26 cellular contexts compared by ENCODE assay signal in the genomic region with DNA sequence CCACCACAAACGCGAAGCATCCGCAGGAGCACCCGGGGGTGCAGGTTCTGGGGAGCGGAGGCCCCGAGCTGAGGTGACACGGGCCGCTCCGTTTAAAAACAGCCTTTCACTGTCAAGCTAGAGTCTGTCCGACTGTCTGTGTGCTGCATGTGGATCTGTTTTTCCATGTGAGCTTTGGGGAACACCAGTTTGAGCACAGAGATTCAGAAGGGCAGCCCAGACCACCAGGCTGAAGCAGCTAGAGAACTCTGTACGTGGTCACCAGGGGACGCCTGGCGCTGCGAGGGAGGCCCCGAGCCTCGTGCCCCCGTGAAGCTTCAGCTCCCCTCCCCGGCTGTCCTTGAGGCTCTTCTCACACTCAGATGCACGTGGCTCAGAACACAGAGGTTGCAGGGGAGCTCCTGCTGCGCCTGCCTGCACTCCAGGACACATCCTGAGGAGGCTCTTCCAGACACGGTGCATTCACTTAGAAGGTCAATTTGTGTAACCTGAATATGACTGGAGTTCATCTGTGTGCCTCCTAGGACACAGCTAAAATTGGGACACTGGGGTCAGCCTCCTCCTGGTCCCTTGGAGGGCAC.
"Had no signal": no experiment of that assay in that cellular context is flagged by ENCODE, and none has a peak within 500 bp of the region (broad histone marks: within the 10 kb centered on the region; RNA-seq: fewer than 3 reads in every experiment).

No MANE protein-coding gene starts in this region.

- H3K4me3 Mint-ChIP-seq: activated B cell treated with CpG ODN at 0.5 μM for 24 hours; activated CD4-positive, alpha-beta T cell treated with anti-CD3 and anti-CD28 coated beads, Interleukin-2, amount 10 ng/mL, durations not matched to agents 24 days and 14 days; activated CD8-positive, alpha-beta memory T cell treated with anti-CD3 and anti-CD28 coated beads, Interleukin-2, amount 10 ng/mL, durations not matched to agents 7 days and 5 days; activated naive CD8-positive, alpha-beta T cell treated with anti-CD3 and anti-CD28 coated beads, Interleukin-2, amount 50 U/mL, for 24 hours; activated T-cell treated with anti-CD3 and anti-CD28 coated beads, Interleukin-2, amount 50 U/mL, for 4 hours; T-helper 1 cell treated with Interleukin-12 subunit alpha and Interleukin-12 subunit beta and Interleukin-4 antibody, amounts not matched to agents 30 μg/mL and 1 μg/mL, for 36 hours had no signal

- ATAC-seq: activated CD8-positive, alpha-beta memory T cell treated with anti-CD3 and anti-CD28 coated beads, Interleukin-2, amount 10 ng/mL, durations not matched to agents 7 days and 5 days; activated naive CD4-positive, alpha-beta T cell treated with anti-CD3 and anti-CD28 coated beads, Interleukin-2, amount 50 U/mL, for 72 hours; activated naive CD8-positive, alpha-beta T cell treated with anti-CD3 and anti-CD28 coated beads, Interleukin-2, amount 50 U/mL, for 24 hours; activated T-cell treated with anti-CD3 and anti-CD28 coated beads, Interleukin-2, amount 50 U/mL, for 4 hours; body of pancreas had no signal

- H3K36me3 Mint-ChIP-seq: activated CD8-positive, alpha-beta memory T cell treated with anti-CD3 and anti-CD28 coated beads, Interleukin-2, amount 10 ng/mL, durations not matched to agents 7 days and 5 days; activated naive CD4-positive, alpha-beta T cell treated with anti-CD3 and anti-CD28 coated beads, Interleukin-2, amount 50 U/mL, for 72 hours had no signal

- DNase-seq: activated B cell treated with CpG ODN at 0.5 μM for 24 hours; activated CD4-positive, alpha-beta T cell treated with anti-CD3 and anti-CD28 coated beads for 1 hour; activated CD4-positive, alpha-beta T cell treated with anti-CD3 and anti-CD28 coated beads, Interleukin-2, amount 10 ng/mL, durations not matched to agents 24 days and 14 days; activated CD4-positive, alpha-beta T cell treated with anti-CD3 and anti-CD28 coated beads, Interleukin-2, amount 50 U/mL, for 48 hours; activated CD8-positive, alpha-beta memory T cell treated with anti-CD3 and anti-CD28 coated beads, Interleukin-2, amount 10 ng/mL, durations not matched to agents 7 days and 5 days; activated effector memory CD4-positive, alpha-beta T cell treated with anti-CD3 and anti-CD28 coated beads, Interleukin-2, amount 50 U/mL, for 16 hours; activated naive CD4-positive, alpha-beta T cell treated with Interleukin-2 at 50 U/mL for 16 hours; activated naive CD8-positive, alpha-beta T cell treated with anti-CD3 and anti-CD28 coated beads, Interleukin-2, amount 50 U/mL, for 24 hours; activated T-cell treated with anti-CD3 and anti-CD28 coated beads, Interleukin-2, amount 50 U/mL, for 4 hours; amniotic stem cell; body of pancreas; central memory CD4-positive, alpha-beta T cell; MV-4-11; NCI-H1105; NCI-H1436; NCI-H187 treated with DMSO at 0.1 percent for 48 hours; NCI-H2081 treated with DMSO at 0.1 percent for 48 hours; NCI-H446; NCI-H524; Peyer's patch; SHP77 had no signal

- H3K4me3 ChIP-seq: ascending aorta, body of pancreas, coronary artery, Peyer's patch, SJSA1 had no signal

- H3K27me3 Mint-ChIP-seq: activated B cell treated with CpG ODN at 0.5 μM for 24 hours; activated CD4-positive, alpha-beta T cell treated with anti-CD3 and anti-CD28 coated beads, Interleukin-2, amount 10 ng/mL, durations not matched to agents 24 days and 14 days; activated CD8-positive, alpha-beta memory T cell treated with anti-CD3 and anti-CD28 coated beads, Interleukin-2, amount 10 ng/mL, durations not matched to agents 7 days and 5 days; activated naive CD8-positive, alpha-beta T cell treated with anti-CD3 and anti-CD28 coated beads, Interleukin-2, amount 50 U/mL, for 24 hours had no signal

- H3K27ac Mint-ChIP-seq: activated B cell treated with CpG ODN at 0.5 μM for 24 hours; activated CD4-positive, alpha-beta T cell treated with anti-CD3 and anti-CD28 coated beads, Interleukin-2, amount 10 ng/mL, durations not matched to agents 24 days and 14 days; activated CD8-positive, alpha-beta memory T cell treated with anti-CD3 and anti-CD28 coated beads, Interleukin-2, amount 10 ng/mL, durations not matched to agents 7 days and 5 days; activated naive CD4-positive, alpha-beta T cell treated with anti-CD3 and anti-CD28 coated beads, Interleukin-2, amount 50 U/mL, for 72 hours; activated naive CD8-positive, alpha-beta T cell treated with anti-CD3 and anti-CD28 coated beads, Interleukin-2, amount 50 U/mL, for 24 hours; T-helper 1 cell treated with Interleukin-12 subunit alpha and Interleukin-12 subunit beta and Interleukin-4 antibody, amounts not matched to agents 30 μg/mL and 1 μg/mL, for 36 hours had no signal

- H3K9me3 ChIP-seq: ascending aorta, body of pancreas, Peyer's patch, SJSA1 had no signal

- H3K36me3 ChIP-seq: ascending aorta, Peyer's patch, SJSA1 had no signal

- H3K4me1 ChIP-seq: ascending aorta, SJSA1 had no signal

- H3K9me3 Mint-ChIP-seq: activated B cell treated with CpG ODN at 0.5 μM for 24 hours; activated CD4-positive, alpha-beta T cell treated with anti-CD3 and anti-CD28 coated beads, Interleukin-2, amount 10 ng/mL, durations not matched to agents 24 days and 14 days; activated naive CD8-positive, alpha-beta T cell treated with anti-CD3 and anti-CD28 coated beads, Interleukin-2, amount 50 U/mL, for 24 hours; activated T-cell treated with anti-CD3 and anti-CD28 coated beads, Interleukin-2, amount 50 U/mL, for 4 hours; T-helper 1 cell treated with Interleukin-12 subunit alpha and Interleukin-12 subunit beta and Interleukin-4 antibody, amounts not matched to agents 30 μg/mL and 1 μg/mL, for 36 hours had no signal

- H3K27me3 ChIP-seq: ascending aorta, body of pancreas, Peyer's patch, SJSA1 had no signal

- H3K27ac ChIP-seq: ascending aorta, body of pancreas, coronary artery, Peyer's patch, SJSA1 had no signal
